20 cellular contexts compared by ENCODE assay signal in genomic region chr1:8676072-8676471, GRCh38.
"Had no signal": no experiment of that assay in that cellular context is flagged by ENCODE, and none has a peak within 500 bp of the region (broad histone marks: within the 10 kb centered on the region; RNA-seq: fewer than 3 reads in every experiment).

No MANE protein-coding gene starts in this region.

- H3K27me3 ChIP-seq: esophagus muscularis mucosa, left lung, spleen, tibial nerve had no signal

- H3K4me3 ChIP-seq: esophagus muscularis mucosa, left lung, lower lobe of right lung, spleen, tibial nerve had no signal

- H3K27ac Mint-ChIP-seq: activated naive CD8-positive, alpha-beta T cell treated with anti-CD3 and anti-CD28 coated beads, Interleukin-2, amount 10 ng/mL, durations not matched to agents 7 days and 5 days; T-cell had no signal

- H3K27ac ChIP-seq: esophagus muscularis mucosa, left lung, lower lobe of right lung, spleen, tibial nerve had no signal

- DNase-seq: activated CD4-positive, alpha-beta T cell treated with anti-CD3 and anti-CD28 coated beads for 48 hours; activated CD4-positive, alpha-beta T cell treated with anti-CD3 and anti-CD28 coated beads, Interleukin-2, amount 50 U/mL, for 48 hours; activated CD8-positive, alpha-beta memory T cell treated with anti-CD3 and anti-CD28 coated beads for 24 hours; activated naive CD4-positive, alpha-beta T cell treated with Interleukin-2 at 50 U/mL for 16 hours; activated naive CD8-positive, alpha-beta T cell treated with anti-CD3 and anti-CD28 coated beads, Interleukin-2, amount 10 ng/mL, durations not matched to agents 7 days and 5 days; activated T-cell treated with anti-CD3 and anti-CD28 coated beads, Interleukin-2, amount 50 U/mL, for 1 hour; amniotic stem cell; central memory CD4-positive, alpha-beta T cell; effector CD4-positive, alpha-beta T cell; foreskin melanocyte; left lung; lower lobe of right lung; mesendoderm; natural killer cell; right cardiac atrium; spleen; stimulated activated naive CD4-positive, alpha-beta T cell treated with Interleukin-2 at 50 U/mL for 16 hours; T-cell had no signal

- H3K4me3 Mint-ChIP-seq: activated naive CD8-positive, alpha-beta T cell treated with anti-CD3 and anti-CD28 coated beads, Interleukin-2, amount 10 ng/mL, durations not matched to agents 7 days and 5 days; natural killer cell; T-cell had no signal

- H3K27me3 Mint-ChIP-seq: activated naive CD8-positive, alpha-beta T cell treated with anti-CD3 and anti-CD28 coated beads, Interleukin-2, amount 10 ng/mL, durations not matched to agents 7 days and 5 days; T-cell had no signal

- H3K36me3 ChIP-seq: esophagus muscularis mucosa, left lung, lower lobe of right lung, spleen, tibial nerve had no signal

- H3K9me3 ChIP-seq: esophagus muscularis mucosa, left lung, lower lobe of right lung, spleen, tibial nerve had no signal

- H3K36me3 Mint-ChIP-seq: natural killer cell had no signal

- H3K9me3 Mint-ChIP-seq: activated naive CD8-positive, alpha-beta T cell treated with anti-CD3 and anti-CD28 coated beads, Interleukin-2, amount 10 ng/mL, durations not matched to agents 7 days and 5 days; natural killer cell; T-cell had no signal
